ENCODE assay signal across 18 cellular contexts in genomic region chr20:7855545-7855944, GRCh38.
"Had no signal": no experiment of that assay in that cellular context is flagged by ENCODE, and none has a peak within 500 bp of the region (broad histone marks: within the 10 kb centered on the region; RNA-seq: fewer than 3 reads in every experiment).

No MANE protein-coding gene starts in this region.

- H3K4me1 ChIP-seq: ascending aorta, colonic mucosa, gastrocnemius medialis, left ventricle myocardium inferior, prostate gland, uterus had no signal

- H3K4me3 ChIP-seq: ascending aorta, colonic mucosa, gastrocnemius medialis, heart right ventricle, left ventricle myocardium inferior, prostate gland, stomach, thoracic aorta, uterus had no signal

- ATAC-seq: activated CD4-positive, alpha-beta T cell treated with anti-CD3 and anti-CD28 coated beads for 36 hours; gastrocnemius medialis; heart right ventricle had no signal

- H3K4me1 Mint-ChIP-seq: activated CD4-positive, alpha-beta T cell treated with anti-CD3 and anti-CD28 coated beads for 36 hours had no signal

- H3K4me3 Mint-ChIP-seq: activated CD4-positive, alpha-beta memory T cell treated with anti-CD3 and anti-CD28 coated beads, Interleukin-2, amount 10 ng/mL, durations not matched to agents 7 days and 5 days; activated CD4-positive, alpha-beta T cell treated with anti-CD3 and anti-CD28 coated beads for 36 hours; activated T-helper 1 cell treated with anti-CD3 and anti-CD28 coated beads, Interleukin-12 subunit alpha, Interleukin-12 subunit beta, Interleukin-2, Interleukin-4 antibody, amounts not matched to agents 30 ng/mL and 10 ng/mL and 1 ng/mL, durations not matched to agents 14 hours and 24 hours and 36 hours; nephron progenitor cell had no signal

- H3K36me3 ChIP-seq: ascending aorta, colonic mucosa, gastrocnemius medialis, heart right ventricle, left ventricle myocardium inferior, prostate gland, stomach, thoracic aorta, uterus had no signal

- H3K9me3 ChIP-seq: ascending aorta, colonic mucosa, gastrocnemius medialis, heart right ventricle, left ventricle myocardium inferior, prostate gland, stomach, thoracic aorta, uterus had no signal

- DNase-seq: activated CD4-positive, alpha-beta memory T cell treated with anti-CD3 and anti-CD28 coated beads, Interleukin-2, amount 10 ng/mL, durations not matched to agents 7 days and 5 days; activated CD4-positive, alpha-beta T cell treated with anti-CD3 and anti-CD28 coated beads for 36 hours; activated naive CD4-positive, alpha-beta T cell; colonic mucosa; effector CD4-positive, alpha-beta T cell; gastrocnemius medialis; heart right ventricle; islet precursor cell; left ventricle myocardium inferior; mesendoderm; nephron progenitor cell; stimulated activated CD4-positive, alpha-beta T cell treated with anti-CD3 and anti-CD28 coated beads, Interleukin-4, amount 100 ng/mL, for 4 hours; stomach; uterus had no signal

- H3K9me3 Mint-ChIP-seq: activated CD4-positive, alpha-beta memory T cell treated with anti-CD3 and anti-CD28 coated beads, Interleukin-2, amount 10 ng/mL, durations not matched to agents 7 days and 5 days; activated T-helper 1 cell treated with anti-CD3 and anti-CD28 coated beads, Interleukin-12 subunit alpha, Interleukin-12 subunit beta, Interleukin-2, Interleukin-4 antibody, amounts not matched to agents 30 ng/mL and 10 ng/mL and 1 ng/mL, durations not matched to agents 14 hours and 24 hours and 36 hours; nephron progenitor cell had no signal

- H3K27ac Mint-ChIP-seq: activated CD4-positive, alpha-beta memory T cell treated with anti-CD3 and anti-CD28 coated beads, Interleukin-2, amount 10 ng/mL, durations not matched to agents 7 days and 5 days; activated CD4-positive, alpha-beta T cell treated with anti-CD3 and anti-CD28 coated beads for 36 hours; activated T-helper 1 cell treated with anti-CD3 and anti-CD28 coated beads, Interleukin-12 subunit alpha, Interleukin-12 subunit beta, Interleukin-2, Interleukin-4 antibody, amounts not matched to agents 30 ng/mL and 10 ng/mL and 1 ng/mL, durations not matched to agents 14 hours and 24 hours and 36 hours; nephron progenitor cell had no signal
